18 cellular contexts compared by ENCODE assay signal in the genomic region with DNA sequence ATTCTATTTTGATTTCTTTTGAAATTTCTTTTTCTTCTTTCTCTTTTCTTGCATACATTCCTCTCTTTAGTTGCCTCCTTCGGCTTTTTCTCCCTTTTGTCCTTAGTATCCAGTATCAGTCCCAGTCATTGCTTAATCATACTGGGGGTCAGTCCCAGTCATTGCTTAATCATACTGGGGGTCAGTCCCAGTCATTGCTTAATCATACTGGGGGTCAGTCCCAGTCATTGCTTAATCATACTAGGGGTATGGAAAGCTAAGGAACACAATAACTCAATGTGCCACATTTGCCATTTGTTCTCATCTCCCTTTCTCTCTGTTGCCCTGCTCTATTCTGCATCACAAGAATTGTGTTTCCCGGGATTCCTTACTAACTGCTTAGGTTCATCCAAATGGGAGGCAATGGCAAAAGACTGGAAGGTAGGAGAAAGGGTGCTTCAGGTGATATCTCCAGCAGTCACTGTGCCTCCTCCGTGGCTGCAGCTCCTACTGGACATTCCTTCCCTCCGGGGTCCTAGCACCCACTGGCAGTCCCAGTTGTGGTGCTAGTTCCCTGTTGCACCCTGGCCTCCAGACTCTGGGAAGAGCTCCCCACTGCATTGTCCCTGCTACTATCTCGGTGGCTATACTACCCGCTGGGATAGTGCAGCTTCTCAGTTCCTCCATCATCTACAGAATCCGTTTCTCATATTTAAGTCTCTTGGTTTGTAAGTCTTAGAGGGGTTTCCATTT. TPM values are rescaled to one million over a fixed set of nuclear protein-coding genes. Genes with fewer than 3 reads are reported as not detected.
A peak's percentile ranks its signal among the peaks of the same experiment; 100 is the strongest.
DNase-seq lines count a peak whose midpoint lies in the region; ATAC-seq and TF ChIP-seq lines count a peak whose summit lies in the region.
"Had no signal": no experiment of that assay in that cellular context is flagged by ENCODE, and none has a peak within 500 bp of the region (broad histone marks: within the 10 kb centered on the region; RNA-seq: fewer than 3 reads in every experiment).

No MANE protein-coding gene starts in this region.

- no peaks in the 10 kb centered on the region for H3K27me3 Mint-ChIP-seq in HFFc6 (ENCODE audit: insufficient read depth)

- 68 to 80% methylated on average over 7 of the region's 7 CpGs for WGBS in body of pancreas, 2 donors

- peaks cover 17% of the 10 kb centered on the region for H3K4me1 ChIP-seq in adipocyte (ENCODE audit: control insufficient read depth, insufficient read depth, low read length)
- peaks cover 19% of the 10 kb centered on the region for H3K4me1 ChIP-seq in foreskin keratinocyte
- H3K4me1 ChIP-seq in body of pancreas, result no peaks in the 10 kb centered on the region
- H3K4me1 ChIP-seq: Peyer's patch had no signal

- H3K4me1 Mint-ChIP-seq in HFFc6 (ENCODE audit: low read depth), result peaks cover 46% of the 10 kb centered on the region
- H3K4me1 Mint-ChIP-seq: activated CD4-positive, alpha-beta T cell treated with anti-CD3 and anti-CD28 coated beads, Interleukin-2, amount 10 ng/mL, durations not matched to agents 7 days and 5 days; IgD-negative memory B cell had no signal

- DNase-seq in HFFc6 (peak; percentile 54), adipocyte (ENCODE audit: low read depth) (peak; percentile 35), foreskin keratinocyte (peak in 1 of 2 donors; percentile 35), stromal cell of bone marrow (ENCODE audit: low read depth) (peak; percentile 39), body of pancreas (no peak), NCI-H1436 (lab: John Stamatoyannopoulos, UW) (no peak)
- DNase-seq: activated CD4-positive, alpha-beta T cell treated with anti-CD3 and anti-CD28 coated beads, Interleukin-2, amount 10 ng/mL, durations not matched to agents 7 days and 5 days; activated T-cell treated with anti-CD3 and anti-CD28 coated beads, Interleukin-2, amount 50 U/mL, for 72 hours; amygdala; effector CD4-positive, alpha-beta T cell; heart left ventricle; NCI-H526; Peyer's patch had no signal

- intact Hi-C loops in body of pancreas (cut with DNase I), result no loop called here

- H3K9me3 ChIP-seq in adipocyte (ENCODE audit: control insufficient read depth, low read length), result no peaks in the 10 kb centered on the region
- H3K9me3 ChIP-seq in body of pancreas, result no peaks in the 10 kb centered on the region
- H3K9me3 ChIP-seq: heart left ventricle, Peyer's patch had no signal

- H3K36me3 Mint-ChIP-seq in HFFc6 (ENCODE audit: low read depth), result no peaks in the 10 kb centered on the region
- H3K36me3 Mint-ChIP-seq: IgD-negative memory B cell; natural killer cell treated with Interleukin-12 subunit alpha and Interleukin-12 subunit beta and Interleukin-15 and Interleukin-18, amount 100 ng/mL, for 72 hours had no signal

- H3K27ac ChIP-seq in foreskin keratinocyte (peak overlapping the region; percentile 49), body of pancreas (no peak overlapping the region)
- H3K27ac ChIP-seq: heart left ventricle, Peyer's patch had no signal

- peak overlapping the region; percentile 78 for H3K9ac ChIP-seq in adipocyte (ENCODE audit: low read length)

- TF ChIP-seq CTCF in HFFc6 (IDR thresholded peaks at IDR 0.05) (no peak), foreskin keratinocyte (conservative IDR thresholded peaks at IDR 0.05) (no peak), body of pancreas (IDR thresholded peaks at IDR 0.05) (no peak)

- H3K36me3 ChIP-seq in adipocyte (ENCODE audit: control insufficient read depth, insufficient read depth, low read length, severe bottlenecking) (no peaks in the 10 kb centered on the region), body of pancreas (replicated peaks in 1 of 2; ENCODE audit: insufficient read depth in 1 of 2, low read depth in 2 of 2) (no peaks in the 10 kb centered on the region)
- H3K36me3 ChIP-seq: heart left ventricle, Peyer's patch had no signal

- peak overlapping the region; percentile 67 for H3K27ac Mint-ChIP-seq in HFFc6
- H3K27ac Mint-ChIP-seq: activated CD4-positive, alpha-beta T cell treated with anti-CD3 and anti-CD28 coated beads, Interleukin-2, amount 10 ng/mL, durations not matched to agents 7 days and 5 days; activated T-cell treated with anti-CD3 and anti-CD28 coated beads, Interleukin-2, amount 50 U/mL, for 72 hours; IgD-negative memory B cell; natural killer cell treated with Interleukin-12 subunit alpha and Interleukin-12 subunit beta and Interleukin-15 and Interleukin-18, amount 100 ng/mL, for 72 hours had no signal

- H3K9me3 Mint-ChIP-seq in HFFc6, result no peaks in the 10 kb centered on the region
- H3K9me3 Mint-ChIP-seq: activated CD4-positive, alpha-beta T cell treated with anti-CD3 and anti-CD28 coated beads, Interleukin-2, amount 10 ng/mL, durations not matched to agents 7 days and 5 days; activated T-cell treated with anti-CD3 and anti-CD28 coated beads, Interleukin-2, amount 50 U/mL, for 72 hours; IgD-negative memory B cell; natural killer cell treated with Interleukin-12 subunit alpha and Interleukin-12 subunit beta and Interleukin-15 and Interleukin-18, amount 100 ng/mL, for 72 hours had no signal

- ATAC-seq in foreskin keratinocyte, result peak; percentile 79
- ATAC-seq in body of pancreas, result no peak
- ATAC-seq in GM21723 (IDR thresholded peaks at IDR 0.05; ENCODE audit: unreplicated experiment), result no peak
- ATAC-seq: activated T-cell treated with anti-CD3 and anti-CD28 coated beads, Interleukin-2, amount 50 U/mL, for 72 hours; natural killer cell treated with Interleukin-12 subunit alpha and Interleukin-12 subunit beta and Interleukin-15 and Interleukin-18, amount 100 ng/mL, for 72 hours had no signal

- H3K27me3 ChIP-seq in adipocyte (replicated peaks; ENCODE audit: control insufficient read depth, insufficient read depth, low read length) (no peaks in the 10 kb centered on the region), foreskin keratinocyte (no peaks in the 10 kb centered on the region), body of pancreas (no peaks in the 10 kb centered on the region)
- H3K27me3 ChIP-seq: heart left ventricle, Peyer's patch had no signal

- TF ChIP-seq POLR2A in body of pancreas (IDR thresholded peaks at IDR 0.05), result no peak

- peak overlapping the region; percentile 75 for H3K4me3 Mint-ChIP-seq in HFFc6
- H3K4me3 Mint-ChIP-seq: activated CD4-positive, alpha-beta T cell treated with anti-CD3 and anti-CD28 coated beads, Interleukin-2, amount 10 ng/mL, durations not matched to agents 7 days and 5 days; activated T-cell treated with anti-CD3 and anti-CD28 coated beads, Interleukin-2, amount 50 U/mL, for 72 hours; IgD-negative memory B cell; natural killer cell treated with Interleukin-12 subunit alpha and Interleukin-12 subunit beta and Interleukin-15 and Interleukin-18, amount 100 ng/mL, for 72 hours had no signal

- H3K4me3 ChIP-seq in adipocyte (ENCODE audit: low read length), result peak overlapping the region; percentile 72
- no peak overlapping the region for H3K4me3 ChIP-seq in body of pancreas
- H3K4me3 ChIP-seq: heart left ventricle, Peyer's patch had no signal

RNA-seq across cellular contexts. Expression of gene LAMC1, which starts 32.6 kb away (rescaled TPM):
- total RNA-seq in HFFc6 (2021; fragmentation: NEBNext Ultra II Directional; extraction: Animal tissue kit (Norgen Biotek cat#: 25700)), result 100 to 1,000 TPM; 352 to 465 (median 393) TPM
- total RNA-seq in foreskin keratinocyte (93.6 and 109 TPM in 2 replicates), body of pancreas (10 to 100 TPM; 60.7 to 96.6 TPM)
- polyA plus RNA-seq in foreskin keratinocyte, result 30.3 and 34.0 TPM in 2 replicates
- total RNA-seq: activated CD4-positive, alpha-beta T cell treated with anti-CD3 and anti-CD28 coated beads, Interleukin-2, amount 10 ng/mL, durations not matched to agents 7 days and 5 days; T-helper 2 cell treated with Interferon-gamma antibody and Interleukin-4, amounts not matched to agents 100 ng/mL and 5 ng/mL, for 36 hours had no signal

RNA-seq across cellular contexts. Expression of gene SHCBP1L, which starts 37.6 kb away (rescaled TPM):
- total RNA-seq in HFFc6 (2021; fragmentation: NEBNext Ultra II Directional; extraction: Animal tissue kit (Norgen Biotek cat#: 25700)), result not detected
- 0.11 TPM in 1 of 2 replicates, not detected in the other for total RNA-seq in foreskin keratinocyte
- polyA plus RNA-seq in foreskin keratinocyte, result 0.03 TPM in 1 of 2 replicates, not detected in the other
- total RNA-seq in body of pancreas, result not detected
- total RNA-seq: activated CD4-positive, alpha-beta T cell treated with anti-CD3 and anti-CD28 coated beads, Interleukin-2, amount 10 ng/mL, durations not matched to agents 7 days and 5 days; activated T-cell treated with anti-CD3 and anti-CD28 coated beads, Interleukin-2, amount 50 U/mL, for 72 hours; natural killer cell treated with Interleukin-12 subunit alpha and Interleukin-12 subunit beta and Interleukin-15 and Interleukin-18, amount 100 ng/mL, for 72 hours; Peyer's patch; T-helper 2 cell treated with Interferon-gamma antibody and Interleukin-4, amounts not matched to agents 100 ng/mL and 5 ng/mL, for 36 hours had no signal
- polyA plus RNA-seq: heart left ventricle, IgD-negative memory B cell, liver had no signal

Comparison
In these comparisons a context has a peak if more than half of its experiments do, and no peak if none do; other contexts are left out.
1. DNase-seq: peak in HFFc6 (single experiment), adipocyte (single experiment) and stromal cell of bone marrow (single experiment); none in body of pancreas (0 of 4) and NCI-H1436 (single experiment).